In genomic region chr11:103939694-103940093, GRCh38 we compare ENCODE assay signal across 25 cellular contexts.
"Had no signal": no experiment of that assay in that cellular context is flagged by ENCODE, and none has a peak within 500 bp of the region (broad histone marks: within the 10 kb centered on the region; RNA-seq: fewer than 3 reads in every experiment).

No MANE protein-coding gene starts in this region.

- H3K27ac ChIP-seq: coronary artery, esophagus squamous epithelium, gastrocnemius medialis, right lobe of liver, testis, uterus, WERI-Rb-1 had no signal

- H3K27me3 ChIP-seq: esophagus squamous epithelium, gastrocnemius medialis, right lobe of liver, testis, uterus had no signal

- ATAC-seq: activated CD8-positive, alpha-beta T cell treated with anti-CD3 and anti-CD28 coated beads, Interleukin-2, amount 10 ng/mL, durations not matched to agents 7 days and 5 days; activated naive CD8-positive, alpha-beta T cell treated with anti-CD3 and anti-CD28 coated beads, Interleukin-2, amount 50 U/mL, for 24 hours; gastrocnemius medialis; left colon; right lobe of liver; stimulated activated memory B cell treated with anti-CD40 and anti-IgM and Interleukin-4, amounts not matched to agents 10 μg/mL and 1 μg/mL and 100 μg/mL, for 72 hours had no signal

- DNase-seq: activated CD4-positive, alpha-beta T cell treated with anti-CD3 and anti-CD28 coated beads, Interleukin-2, amount 10 ng/mL, durations not matched to agents 7 days and 5 days; activated CD4-positive, CD25-positive, alpha-beta regulatory T cell treated with anti-CD3 and anti-CD28 coated beads, Interleukin-2, amount 50 U/mL, for 72 hours; activated CD8-positive, alpha-beta T cell treated with anti-CD3 and anti-CD28 coated beads, Interleukin-2, amount 10 ng/mL, durations not matched to agents 7 days and 5 days; activated gamma-delta T cell; activated naive CD4-positive, alpha-beta T cell treated with anti-CD3 and anti-CD28 coated beads, Interleukin-2, amount 50 U/mL, for 16 hours; activated naive CD8-positive, alpha-beta T cell treated with anti-CD3 and anti-CD28 coated beads, Interleukin-2, amount 50 U/mL, for 24 hours; cerebellar nuclear complex; endodermal cell; esophagus squamous epithelium; gastrocnemius medialis; head of caudate nucleus; left colon; mesendoderm; naive B cell; nucleus accumbens; posterior cingulate gyrus; right lobe of liver; small intestine; stimulated activated CD4-positive, alpha-beta T cell treated with anti-CD3 and anti-CD28 coated beads, Interleukin-15, amount 100 ng/mL, for 24 hours; testis; trophoblast cell; uterus; WERI-Rb-1 had no signal

- H3K4me1 ChIP-seq: esophagus squamous epithelium, gastrocnemius medialis, testis, uterus had no signal

- H3K9me3 ChIP-seq: esophagus squamous epithelium, gastrocnemius medialis, right lobe of liver, testis, uterus had no signal

- H3K36me3 ChIP-seq: esophagus squamous epithelium, gastrocnemius medialis, right lobe of liver, uterus, WERI-Rb-1 had no signal

- H3K4me3 ChIP-seq: coronary artery, esophagus squamous epithelium, gastrocnemius medialis, right lobe of liver, testis, uterus had no signal
